ENCODE assay signal across 11 cellular contexts in genomic region chr3:112464264-112464663, GRCh38. TPM values are rescaled to one million over a fixed set of nuclear protein-coding genes. Genes with fewer than 3 reads are reported as not detected.
DNase-seq lines count a peak whose midpoint lies in the region; ATAC-seq and TF ChIP-seq lines count a peak whose summit lies in the region.
"Had no signal": no experiment of that assay in that cellular context is flagged by ENCODE, and none has a peak within 500 bp of the region (broad histone marks: within the 10 kb centered on the region; RNA-seq: fewer than 3 reads in every experiment).

No MANE protein-coding gene starts in this region.

- whole genome bisulfite sequencing in hepatocyte (ENCODE audit: low lambda C conversion rate, missing lambda C conversion rate) = 64% methylated on average over 2 of the region's 2 CpGs

- no peak for DNase-seq in CD8-positive, alpha-beta T cell
- DNase-seq in MV-4-11 (lab: John Stamatoyannopoulos, UW) (peak; percentile 87), NCI-H187 treated with DMSO at 0.1 percent for 48 hours (lab: John Stamatoyannopoulos, UW) (no peak), Right ventricle myocardium superior (no peak), COLO668 (lab: John Stamatoyannopoulos, UW; ENCODE audit: unreplicated experiment) (no peak), hepatocyte (ENCODE audit: low spot score) (no peak)
- DNase-seq in effector memory CD8-positive, alpha-beta T cell = no peak
- DNase-seq: DMS79 treated with DMSO at 0.1 percent for 48 hours, NCI-H82, right lobe of liver had no signal

- peaks cover 2% of the 10 kb centered on the region for H3K9me3 Mint-ChIP-seq in CD8-positive, alpha-beta T cell
- no peaks in the 10 kb centered on the region for H3K9me3 Mint-ChIP-seq in effector memory CD8-positive, alpha-beta T cell

- H3K27me3 Mint-ChIP-seq in CD8-positive, alpha-beta T cell (ENCODE audit: low read depth) = no peaks in the 10 kb centered on the region
- H3K27me3 Mint-ChIP-seq in effector memory CD8-positive, alpha-beta T cell = no peaks in the 10 kb centered on the region

- peak overlapping the region; percentile 85 for H3K27ac Mint-ChIP-seq in CD8-positive, alpha-beta T cell
- peak overlapping the region; percentile 69 to 87 for H3K27ac Mint-ChIP-seq in effector memory CD8-positive, alpha-beta T cell

- H2AFZ ChIP-seq in hepatocyte = no peak overlapping the region

- no peaks in the 10 kb centered on the region for H3K36me3 ChIP-seq in CD8-positive, alpha-beta T cell (ENCODE audit: insufficient read depth, low read length)
- no peaks in the 10 kb centered on the region for H3K36me3 ChIP-seq in hepatocyte (replicated peaks; ENCODE audit: insufficient read depth, low read depth)
- H3K36me3 ChIP-seq: right lobe of liver had no signal

- H3K36me3 Mint-ChIP-seq in CD8-positive, alpha-beta T cell = peaks cover 36% of the 10 kb centered on the region
- H3K36me3 Mint-ChIP-seq in effector memory CD8-positive, alpha-beta T cell (ENCODE audit: insufficient read depth) = no peaks in the 10 kb centered on the region

- H3K4me3 Mint-ChIP-seq in CD8-positive, alpha-beta T cell = peak overlapping the region; percentile 53
- peak overlapping the region; percentile 44 to 61 for H3K4me3 Mint-ChIP-seq in effector memory CD8-positive, alpha-beta T cell

- peak overlapping the region; percentile 28 for H3K4me3 ChIP-seq in CD8-positive, alpha-beta T cell (ENCODE audit: low read depth, low read length)
- no peak overlapping the region for H3K4me3 ChIP-seq in hepatocyte
- H3K4me3 ChIP-seq: right lobe of liver had no signal

- peak overlapping the region; percentile 7 for H3K27ac ChIP-seq in CD8-positive, alpha-beta T cell (ENCODE audit: low read depth, low read length)
- no peak overlapping the region for H3K27ac ChIP-seq in hepatocyte
- H3K27ac ChIP-seq: right lobe of liver had no signal

- no peaks in the 10 kb centered on the region for H3K9me2 ChIP-seq in hepatocyte (replicated peaks; ENCODE audit: insufficient read depth)

- POLR2A ChIA-PET in CD8-positive, alpha-beta T cell (lab: Charles Lee) = interaction anchor here (2.0 kb wide), 1 partner anchor 34 kb away, joined by 9 read pairs; the partner anchor contains the start of gene BTLA

- intact Hi-C loops in CD8-positive, alpha-beta T cell (cut with DNase I, micrococcal nuclease) = loop anchor here in 1 of 2 experiments (5.0 kb wide), 1 partner anchor 33 kb away; the partner anchor contains the start of gene BTLA
- intact Hi-C loops in Right ventricle myocardium superior (cut with DNase I) = no loop called here

- H4K20me1 ChIP-seq in hepatocyte (ENCODE audit: insufficient read depth, poor library complexity, severe bottlenecking) = no peaks in the 10 kb centered on the region

- H3K27me3 ChIP-seq in CD8-positive, alpha-beta T cell (ENCODE audit: insufficient read depth, low read length) = no peaks in the 10 kb centered on the region
- no peaks in the 10 kb centered on the region for H3K27me3 ChIP-seq in hepatocyte
- H3K27me3 ChIP-seq: right lobe of liver had no signal

- CTCF ChIA-PET in CD8-positive, alpha-beta T cell (lab: Charles Lee) = interaction anchor here (0.7 to 1.7 kb wide), 3 partner anchors 8 to 159 kb away, joined by 3 read pairs; no protein-coding TSS in a partner anchor

- H3K4me1 ChIP-seq in CD8-positive, alpha-beta T cell (ENCODE audit: insufficient read depth, low read length) = peaks cover 71% of the 10 kb centered on the region
- no peaks in the 10 kb centered on the region for H3K4me1 ChIP-seq in hepatocyte (ENCODE audit: insufficient read depth)
- H3K4me1 ChIP-seq: right lobe of liver had no signal

- no peak overlapping the region for H3K4me2 ChIP-seq in hepatocyte

- H3K4me1 Mint-ChIP-seq in CD8-positive, alpha-beta T cell (ENCODE audit: low read depth) = peaks cover 87% of the 10 kb centered on the region
- peaks cover 49 to 54% of the 10 kb centered on the region in 2 donors for H3K4me1 Mint-ChIP-seq in effector memory CD8-positive, alpha-beta T cell (ENCODE audit: low read depth in 2 of 2)

- no peak for TF ChIP-seq CTCF in CD8-positive, alpha-beta T cell (IDR thresholded peaks at IDR 0.05)
- TF ChIP-seq CTCF in hepatocyte (IDR thresholded peaks at IDR 0.05; ENCODE audit: poor library complexity) = no peak

- H3K9me3 ChIP-seq in CD8-positive, alpha-beta T cell (ENCODE audit: low read length) = no peaks in the 10 kb centered on the region
- H3K9me3 ChIP-seq in hepatocyte (ENCODE audit: low read depth) = no peaks in the 10 kb centered on the region
- H3K9me3 ChIP-seq: right lobe of liver had no signal

- ATAC-seq in CD8-positive, alpha-beta T cell = peak; percentile 71
- peak; percentile 56 for ATAC-seq in GM19455 (IDR thresholded peaks at IDR 0.05; ENCODE audit: unreplicated experiment)
- peak; percentile 83 for ATAC-seq in effector memory CD8-positive, alpha-beta T cell (replicated peaks)
- ATAC-seq in Right ventricle myocardium superior (ENCODE audit: poor library complexity) = no peak

- no peaks in the 10 kb centered on the region for H3K79me2 ChIP-seq in hepatocyte

RNA-seq across cellular contexts. Expression of gene BTLA, which starts 35.0 kb away (rescaled TPM):
- 1 to 10 TPM; 3.0 to 4.6 TPM for total RNA-seq in CD8-positive, alpha-beta T cell
- total RNA-seq in Right ventricle myocardium superior (not detected), hepatocyte (not detected in 2 replicates)
- not detected in 2 replicates for polyA plus RNA-seq in hepatocyte
